In genomic region chr18:24189007-24189528, GRCh38 we compare ENCODE assay signal across 13 cellular contexts. TPM values are rescaled to one million over a fixed set of nuclear protein-coding genes. Genes with fewer than 3 reads are reported as not detected.
DNase-seq lines count a peak whose midpoint lies in the region; ATAC-seq and TF ChIP-seq lines count a peak whose summit lies in the region.
"Had no signal": no experiment of that assay in that cellular context is flagged by ENCODE, and none has a peak within 500 bp of the region (broad histone marks: within the 10 kb centered on the region; RNA-seq: fewer than 3 reads in every experiment).

No MANE protein-coding gene starts in this region.

- no peak overlapping the region for H3K4me2 ChIP-seq in IMR-90 (ENCODE audit: low read depth, low read length)

- peaks cover 14% of the 10 kb centered on the region for H3K36me3 Mint-ChIP-seq in nephron (ENCODE audit: low read depth)

- CTCF ChIA-PET in HEK293 (lab: Yijun Ruan, JAX), result interaction anchor here (0.6 to 8.6 kb wide), 3 partner anchors 12 to 686 kb away, joined by 3 to 102 read pairs (median 3); no protein-coding TSS in a partner anchor
- CTCF ChIA-PET in IMR-90 (lab: Yijun Ruan, JAX), result interaction anchor here (1.3 to 1.6 kb wide), 2 partner anchors 12 to 26 kb away, joined by 3 to 4 read pairs; no protein-coding TSS in a partner anchor

- no peak overlapping the region for H3K4me3 Mint-ChIP-seq in nephron

- H3K4me3 ChIP-seq in HEK293 (ENCODE audit: low read depth, low read length) (no peak overlapping the region), IMR-90 (ENCODE audit: insufficient read depth, low read depth, low read length) (no peak overlapping the region), vagina (no peak overlapping the region)
- H3K4me3 ChIP-seq: skin epidermis had no signal

- no peak overlapping the region for H4K91ac ChIP-seq in IMR-90 (ENCODE audit: insufficient read depth, low read depth, low read length)

- no peak overlapping the region for H2BK120ac ChIP-seq in IMR-90 (ENCODE audit: low read depth, low read length)

- no peaks in the 10 kb centered on the region for H3K9me3 Mint-ChIP-seq in nephron

- peak overlapping the region in 2 of 3 experiments; percentile 9 to 13 for H3K27ac Mint-ChIP-seq in nephron

- BruUV-seq in IMR-90 (replicated peaks; lab: Mats Ljungman, UMichigan), result no TSS peak

- H2BK5ac ChIP-seq in IMR-90 (ENCODE audit: low read depth, low read length, poor library complexity, severe bottlenecking), result no peak overlapping the region

- in situ Hi-C loops in IMR-90 (cut with MboI; ENCODE audit: low sequenced_read_pairs), result no loop called here

- no peak overlapping the region for H2BK20ac ChIP-seq in IMR-90 (ENCODE audit: low read depth, low read length)

- TF ChIP-seq RAD21 in IMR-90 (IDR thresholded peaks at IDR 0.05; ENCODE audit: low read length), result no peak

- H2AK5ac ChIP-seq in IMR-90 (ENCODE audit: low read depth, low read length), result peak overlapping the region; percentile 21; the same call in 1 of the 2 replicates

- H2BK15ac ChIP-seq in IMR-90 (ENCODE audit: low read depth, low read length), result no peak overlapping the region

- H2AFZ ChIP-seq in IMR-90 (replicated peaks; ENCODE audit: low read length, poor library complexity), result no peak overlapping the region

- no peaks in the 10 kb centered on the region for H3K9me3 ChIP-seq in HEK293 (ENCODE audit: control insufficient read depth, insufficient read depth, low read depth, low read length)
- H3K9me3 ChIP-seq in IMR-90 (ENCODE audit: control insufficient read depth, insufficient read depth, low read length), result no peaks in the 10 kb centered on the region
- H3K9me3 ChIP-seq in vagina, result no peaks in the 10 kb centered on the region

- intact Hi-C loops in IMR-90 (cut with micrococcal nuclease), result no loop called here
- intact Hi-C loops in vagina (cut with DNase I), result no loop called here
- intact Hi-C loops in posterior vena cava (cut with DNase I), result loop anchor here in 1 of 2 donors (10.0 kb wide), 1 partner anchor 86 kb away; no protein-coding TSS in a partner anchor

- peaks cover 3% of the 10 kb centered on the region for H3K9me1 ChIP-seq in IMR-90 (ENCODE audit: insufficient read depth, low read length)

- H4K20me1 ChIP-seq in IMR-90 (ENCODE audit: insufficient read depth, low read length), result no peaks in the 10 kb centered on the region

- dilution Hi-C loops in IMR-90 (cut with HindIII; ENCODE audit: low sequenced_read_pairs, unreplicated experiment), result no loop called here

- no peak overlapping the region for H3K56ac ChIP-seq in IMR-90 (ENCODE audit: extremely low read depth, insufficient read depth, low read length)

- ATAC-seq in GM18870 (IDR thresholded peaks at IDR 0.05; ENCODE audit: unreplicated experiment) (peak; percentile 78), IMR-90 (ENCODE audit: low read depth) (peak; percentile 85)

- no peak for TF ChIP-seq POLR2A in IMR-90 (IDR thresholded peaks at IDR 0.05; ENCODE audit: low read depth, low read length)
- TF ChIP-seq POLR2A in vagina (IDR thresholded peaks at IDR 0.05), result no peak

- peaks cover 37% of the 10 kb centered on the region for H3K4me1 Mint-ChIP-seq in nephron

- H3K27me3 ChIP-seq in IMR-90 (ENCODE audit: control insufficient read depth, insufficient read depth, low read length), result no peaks in the 10 kb centered on the region
- H3K27me3 ChIP-seq in vagina, result no peaks in the 10 kb centered on the region

- no peak overlapping the region for H3K9ac ChIP-seq in IMR-90 (ENCODE audit: low read depth, low read length)

- no peak overlapping the region for H2AK9ac ChIP-seq in IMR-90 (replicated peaks; ENCODE audit: low read depth, low read length, poor library complexity)

- H3K4me1 ChIP-seq in HEK293 (ENCODE audit: control insufficient read depth, insufficient read depth, low read length), result peaks cover 10% of the 10 kb centered on the region; the same call in 1 of the 2 replicates
- peaks cover 6% of the 10 kb centered on the region for H3K4me1 ChIP-seq in IMR-90 (ENCODE audit: control insufficient read depth, insufficient read depth, low read length)
- no peaks in the 10 kb centered on the region for H3K4me1 ChIP-seq in vagina

- H4K8ac ChIP-seq in IMR-90 (ENCODE audit: low read depth in 2 of 2, low read length in 2 of 2), result no peak overlapping the region

- 76% methylated on average over 6 of the region's 6 CpGs; no CpG with 5 or more reads in 1 of the 2 experiments for WGBS in IMR-90 (ENCODE audit: extremely low coverage in 2 of 2, insufficient read length in 1 of 2), 2 experiments

- H3K4ac ChIP-seq in IMR-90 (ENCODE audit: low read depth, low read length), result no peak overlapping the region

- POLR2A ChIA-PET in HEK293 (lab: Yijun Ruan, JAX) (interaction anchor here (0.8 to 3.3 kb wide), 2 partner anchors 50 to 77 kb away, joined by 5 to 22 read pairs; partner anchors contain the start of gene CABYR), IMR-90 (lab: Charles Lee; ENCODE audit: unreplicated experiment) (interaction anchor here (0.6 kb wide), 1 partner anchor 209 kb away, joined by 10 read pairs; the partner anchor contains the start of gene OSBPL1A)

- H3K27ac ChIP-seq in HEK293 (ENCODE audit: extremely low read depth, low read depth, low read length) (no peak overlapping the region), IMR-90 (ENCODE audit: insufficient read depth, low read length) (no peak overlapping the region), vagina (no peak overlapping the region)
- H3K27ac ChIP-seq: skin epidermis had no signal

- no peak overlapping the region for H3K23ac ChIP-seq in IMR-90 (ENCODE audit: low read depth, low read length)

- H3K36me3 ChIP-seq in HEK293 (ENCODE audit: control insufficient read depth in 2 of 2, insufficient read depth in 1 of 2, low read length in 2 of 2), result no peaks in the 10 kb centered on the region
- H3K36me3 ChIP-seq in IMR-90 (ENCODE audit: control insufficient read depth, insufficient read depth, low read length), result no peaks in the 10 kb centered on the region
- H3K36me3 ChIP-seq in vagina, result no peaks in the 10 kb centered on the region

- DNase-seq in IMR-90, result peak; percentile 70
- DNase-seq in vagina (ENCODE audit: extremely low spot score in 2 of 2), result no peak
- DNase-seq in NCI-H2107 (lab: John Stamatoyannopoulos, UW), result no peak
- no peak for DNase-seq in activated CD8-positive, alpha-beta memory T cell treated with anti-CD3 and anti-CD28 coated beads, Interleukin-2, amount 50 U/mL, for 48 hours
- no peak for DNase-seq in posterior vena cava (ENCODE audit: low spot score)
- DNase-seq: activated CD4-positive, alpha-beta T cell treated with anti-CD3 and anti-CD28 coated beads, Interleukin-2, amount 50 U/mL, for 4 hours; cerebellar nuclear complex; DMS79 treated with DMSO at 0.1 percent for 48 hours; NCI-H82 had no signal

- H3K18ac ChIP-seq in IMR-90 (ENCODE audit: low read depth, low read length), result no peak overlapping the region

- no peak overlapping the region for H4K5ac ChIP-seq in IMR-90 (ENCODE audit: low read depth, low read length)

- TF ChIP-seq CTCF in HEK293 (tag by site-specific recombination; IDR thresholded peaks at IDR 0.05), result no peak
- no peak for TF ChIP-seq CTCF in IMR-90 (conservative IDR thresholded peaks at IDR 0.05; ENCODE audit: low read depth, low read length)
- no peak for TF ChIP-seq CTCF in nephron (IDR thresholded peaks at IDR 0.05; ENCODE audit: unreplicated experiment in 3 of 3)
- TF ChIP-seq CTCF in vagina (IDR thresholded peaks at IDR 0.05), result no peak

- H3K14ac ChIP-seq in IMR-90 (replicated peaks; ENCODE audit: low read depth, low read length), result no peak overlapping the region

- H3K27me3 Mint-ChIP-seq in nephron (ENCODE audit: low read depth), result no peaks in the 10 kb centered on the region

- H3K79me1 ChIP-seq in IMR-90 (ENCODE audit: low read depth in 1 of 2, low read length in 2 of 2), result 0 out of 4 replicates have a peak, but pooled peaks cover 0 to 11% of the 10 kb centered on the region in 2 experiments

TF ChIP-seq in HEK293, 187 proteins besides CTCF, POLR2A, EP300 and RAD21 (continues in another document):
- peak; percentile 61 for TF ChIP-seq GLIS1 (tag by site-specific recombination; IDR thresholded peaks at IDR 0.05)

TF ChIP-seq in IMR-90, 13 proteins besides CTCF, POLR2A, EP300 and RAD21:
- TF ChIP-seq RFX5 (IDR thresholded peaks at IDR 0.05; ENCODE audit: low read depth, low read length) (peak; percentile 94), SMC3 (IDR thresholded peaks at IDR 0.05; ENCODE audit: low read depth, low read length) (no peak)

RNA-seq across cellular contexts. Expression of gene CABYR, which starts 50.2 kb away (rescaled TPM):
- total RNA-seq in IMR-90 (2012; rRNA removed), result 3.6 and 4.1 TPM in 2 replicates
- 6.2 and 7.1 TPM in 2 replicates for polyA plus RNA-seq in IMR-90 (2012; rRNA removed)
- polyA plus RNA-seq in IMR-90 (2012; cell fraction: cytosol; rRNA removed), result 2.0 and 2.8 TPM in 2 replicates
- polyA plus RNA-seq in IMR-90 (2012; cell fraction: nucleus; rRNA removed; ENCODE audit: low replicate concordance), result 2.9 and 13.9 TPM in 2 replicates
- 0.74 TPM for total RNA-seq in vagina
- 1 to 10 TPM; 6.9 to 7.6 TPM for total RNA-seq in posterior vena cava
